8 cellular contexts compared by ENCODE assay signal in genomic region chr13:51583469-51583874, GRCh38. TPM values are rescaled to one million over a fixed set of nuclear protein-coding genes. Genes with fewer than 3 reads are reported as not detected.
A peak's percentile ranks its signal among the peaks of the same experiment; 100 is the strongest.
DNase-seq lines count a peak whose midpoint lies in the region; ATAC-seq, FAIRE-seq and TF ChIP-seq lines count a peak whose summit lies in the region.

No MANE protein-coding gene starts in this region.

- TF ChIP-seq CTCF in Caco-2 (IDR thresholded peaks at IDR 0.05; ENCODE audit: insufficient read depth in 1 of 2, low read depth in 1 of 2, low read length in 1 of 2, severe bottlenecking in 1 of 2, unreplicated experiment in 1 of 2) (no peak), RWPE1 (conservative IDR thresholded peaks at IDR 0.05; ENCODE audit: low read depth) (no peak), pancreas (IDR thresholded peaks at IDR 0.05) (no peak)

- peak overlapping the region; percentile 75 for H3K4me3 Mint-ChIP-seq in Caco-2 (ENCODE audit: unreplicated experiment)

- peaks cover 21% of the 10 kb centered on the region for H3K4me1 ChIP-seq in Caco-2
- peaks cover 3 to 29% (median 17%) of the 10 kb centered on the region in 3 donors for H3K4me1 ChIP-seq in pancreas

- H3K27ac Mint-ChIP-seq in Caco-2 (ENCODE audit: unreplicated experiment), result peak overlapping the region; percentile 38

- H3K27me3 ChIP-seq in Caco-2 (replicated peaks; ENCODE audit: control insufficient read depth, insufficient read depth, low read length) (no peaks in the 10 kb centered on the region), pancreas (no peaks in the 10 kb centered on the region)

- H3K9me3 ChIP-seq in Caco-2 (no peaks in the 10 kb centered on the region), pancreas (no peaks in the 10 kb centered on the region)

- H3K9me3 Mint-ChIP-seq in Caco-2 (ENCODE audit: unreplicated experiment), result peaks cover 10% of the 10 kb centered on the region

- no peak for DNase-seq in Caco-2
- DNase-seq in RWPE1 (ENCODE audit: low spot score), result no peak
- DNase-seq in epithelial cell of prostate (ENCODE audit: low read depth, low spot score), result no peak
- no peak for DNase-seq in pancreas
- no peak for DNase-seq in nucleus accumbens (lab: John Stamatoyannopoulos, UW)
- no peak for DNase-seq in NCI-H2171 treated with DMSO at 0.1 percent for 48 hours (lab: John Stamatoyannopoulos, UW)
- DNase-seq in SHP77 (lab: John Stamatoyannopoulos, UW), result no peak

- WGBS in pancreas, 2 donors, result 28 to 31% methylated on average over 9 of the region's 9 CpGs

- peak overlapping the region; percentile 99 for H3K27ac ChIP-seq in RWPE1
- peak overlapping the region; percentile 98 for H3K27ac ChIP-seq in epithelial cell of prostate
- H3K27ac ChIP-seq in pancreas, result peak overlapping the region; percentile 55 to 95 (median 90)

- CTCF ChIA-PET in Caco-2 (lab: Charles Lee) (no interaction called here), RWPE1 (lab: Yijun Ruan, JAX) (no interaction called here)

- ATAC-seq in pancreas, result no peak
- no peak for ATAC-seq in HG02588 (IDR thresholded peaks at IDR 0.05; ENCODE audit: unreplicated experiment)

- BruUV-seq in Caco-2 (replicated peaks; lab: Mats Ljungman, UMichigan), result TSS peak; percentile 76

- H3K36me3 Mint-ChIP-seq in Caco-2 (ENCODE audit: insufficient read depth, unreplicated experiment), result no peaks in the 10 kb centered on the region

- POLR2A ChIA-PET in Caco-2 (lab: Charles Lee), result interaction anchor here (0.6 to 1.2 kb wide), 3 partner anchors 123 to 137 kb away, joined by 3 to 18 read pairs (median 3); partner anchors contain the start of gene INTS6
- POLR2A ChIA-PET in RWPE1 (lab: Yijun Ruan, JAX; ENCODE audit: low non-redundant PET), result interaction anchor here (0.6 to 0.8 kb wide), 2 partner anchors 130 to 223 kb away, joined by 3 to 4 read pairs; no protein-coding TSS in a partner anchor

- H3K27me3 Mint-ChIP-seq in Caco-2 (ENCODE audit: insufficient read depth, unreplicated experiment), result peaks cover 3% of the 10 kb centered on the region

- no peak for FAIRE-seq in pancreas (lab: Jason Lieb, UNC)

- intact Hi-C loops in Caco-2 (cut with micrococcal nuclease; ENCODE audit: unreplicated experiment) (loop anchor here (2.0 to 5.0 kb wide), 2 partner anchors 27 to 61 kb away; no protein-coding TSS in a partner anchor), pancreas (cut with DNase I) (loop anchor here in 2 of 3 donors (5.0 to 10.0 kb wide), 4 partner anchors 129 to 201 kb away; partner anchors contain the start of gene INTS6 (in 2 of the 2))

- H3K36me3 ChIP-seq in Caco-2 (ENCODE audit: control insufficient read depth, insufficient read depth, low read length) (no peaks in the 10 kb centered on the region), pancreas (no peaks in the 10 kb centered on the region)

- peaks cover 7% of the 10 kb centered on the region for H3K4me1 Mint-ChIP-seq in Caco-2 (ENCODE audit: low read depth, unreplicated experiment)

- peak overlapping the region; percentile 70 for H3K4me3 ChIP-seq in Caco-2 (ENCODE audit: low read depth, low read length)
- peak overlapping the region in 2 of 4 donors; percentile 92 to 96 for H3K4me3 ChIP-seq in pancreas

RNA-seq across cellular contexts. Expression of gene WDFY2, which starts 0.8 kb away (rescaled TPM):
- total RNA-seq in Caco-2 (2022) (6.3 and 9.2 TPM in 2 replicates), pancreas (10 to 100 TPM; 16.0 to 25.2 (median 17.5) TPM)
- polyA plus RNA-seq in pancreas, result 10 to 100 TPM; 11.4 to 16.3 TPM
